ENCODE assay signal across 10 cellular contexts in the genomic region with DNA sequence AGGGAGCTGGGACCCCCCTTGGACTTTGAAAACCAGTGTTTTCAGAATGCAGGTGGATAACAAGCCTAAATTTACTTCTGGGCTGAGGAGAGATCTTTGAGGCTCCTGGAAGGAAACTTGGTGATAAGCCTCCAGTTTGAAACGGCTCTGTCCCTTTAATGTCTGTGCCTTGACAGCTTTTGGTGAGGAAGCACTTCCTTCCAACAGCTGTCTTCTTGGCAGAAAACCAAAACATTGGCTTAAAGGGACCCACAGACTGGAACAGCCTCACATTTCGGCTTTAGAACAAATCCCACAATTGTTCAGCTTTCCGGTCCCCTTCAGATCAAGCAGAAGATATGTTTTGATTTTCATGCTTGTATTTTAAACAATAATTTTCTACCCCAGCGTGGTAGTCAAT. TPM values are rescaled to one million over a fixed set of nuclear protein-coding genes. Genes with fewer than 3 reads are reported as not detected.
DNase-seq lines count a peak whose midpoint lies in the region; ATAC-seq and TF ChIP-seq lines count a peak whose summit lies in the region.
"Had no signal": no experiment of that assay in that cellular context is flagged by ENCODE, and none has a peak within 500 bp of the region (broad histone marks: within the 10 kb centered on the region; RNA-seq: fewer than 3 reads in every experiment).

No MANE protein-coding gene starts in this region.

- peak overlapping the region; percentile 65 for H3K4me3 Mint-ChIP-seq in CD8-positive, alpha-beta T cell

- no peak overlapping the region for H3K27ac ChIP-seq in CD8-positive, alpha-beta T cell (ENCODE audit: low read depth, low read length)

- H3K4me1 Mint-ChIP-seq in CD8-positive, alpha-beta T cell (ENCODE audit: low read depth), result peaks cover 30% of the 10 kb centered on the region

- peaks cover 36% of the 10 kb centered on the region for H3K4me1 ChIP-seq in CD8-positive, alpha-beta T cell (ENCODE audit: insufficient read depth, low read length)
- no peaks in the 10 kb centered on the region for H3K4me1 ChIP-seq in endocrine pancreas (ENCODE audit: control insufficient read depth, insufficient read depth, low read length)
- H3K4me1 ChIP-seq in mucosa of stomach (ENCODE audit: control insufficient read depth, insufficient read depth, low read length), result peaks cover 33% of the 10 kb centered on the region

- POLR2A ChIA-PET in CD8-positive, alpha-beta T cell (lab: Charles Lee), result interaction anchor here (1.6 kb wide), 1 partner anchor 21 kb away, joined by 5 read pairs; no protein-coding TSS in a partner anchor

- intact Hi-C loops in CD8-positive, alpha-beta T cell (cut with DNase I, micrococcal nuclease), result loop anchor here in 1 of 2 experiments (5.0 kb wide), 1 partner anchor 338 kb away; no protein-coding TSS in a partner anchor

- TF ChIP-seq CTCF in CD8-positive, alpha-beta T cell (IDR thresholded peaks at IDR 0.05), result no peak

- CTCF ChIA-PET in CD8-positive, alpha-beta T cell (lab: Charles Lee), result interaction anchor here (0.6 kb wide), 1 partner anchor 240 kb away, joined by 3 read pairs; no protein-coding TSS in a partner anchor

- no peaks in the 10 kb centered on the region for H3K36me3 ChIP-seq in CD8-positive, alpha-beta T cell (ENCODE audit: insufficient read depth, low read length)
- H3K36me3 ChIP-seq in endocrine pancreas (ENCODE audit: control insufficient read depth, insufficient read depth, low read length) (no peaks in the 10 kb centered on the region), mucosa of stomach (ENCODE audit: control insufficient read depth, insufficient read depth, low read length) (no peaks in the 10 kb centered on the region)

- H3K27ac Mint-ChIP-seq in CD8-positive, alpha-beta T cell, result no peak overlapping the region

- no peak overlapping the region for H3K4me3 ChIP-seq in CD8-positive, alpha-beta T cell (ENCODE audit: low read depth, low read length)
- H3K4me3 ChIP-seq in endocrine pancreas (ENCODE audit: control insufficient read depth, insufficient read depth, low read length) (peak overlapping the region; percentile 22), mucosa of stomach (ENCODE audit: low read length) (peak overlapping the region; percentile 23)

- no peaks in the 10 kb centered on the region for H3K9me3 ChIP-seq in CD8-positive, alpha-beta T cell (ENCODE audit: low read length)
- H3K9me3 ChIP-seq in endocrine pancreas (ENCODE audit: control insufficient read depth, low read length), result no peaks in the 10 kb centered on the region
- no peaks in the 10 kb centered on the region for H3K9me3 ChIP-seq in mucosa of stomach (ENCODE audit: control insufficient read depth, low read length)

- no peaks in the 10 kb centered on the region for H3K36me3 Mint-ChIP-seq in CD8-positive, alpha-beta T cell

- H3K9ac ChIP-seq in endocrine pancreas (ENCODE audit: control insufficient read depth, insufficient read depth, low read length), result no peak overlapping the region
- no peak overlapping the region for H3K9ac ChIP-seq in mucosa of stomach (ENCODE audit: low read length)

- H3K27me3 Mint-ChIP-seq in CD8-positive, alpha-beta T cell (ENCODE audit: low read depth), result peaks cover 24% of the 10 kb centered on the region

- no peaks in the 10 kb centered on the region for H3K9me3 Mint-ChIP-seq in CD8-positive, alpha-beta T cell

- ATAC-seq in CD8-positive, alpha-beta T cell, result no peak
- ATAC-seq in GM21360 (IDR thresholded peaks at IDR 0.05; ENCODE audit: unreplicated experiment), result no peak

- peaks cover 3% of the 10 kb centered on the region for H3K27me3 ChIP-seq in CD8-positive, alpha-beta T cell (ENCODE audit: insufficient read depth, low read length)
- no peaks in the 10 kb centered on the region for H3K27me3 ChIP-seq in endocrine pancreas (ENCODE audit: control insufficient read depth, insufficient read depth, low read length)
- peaks cover 17% of the 10 kb centered on the region for H3K27me3 ChIP-seq in mucosa of stomach (ENCODE audit: control insufficient read depth, insufficient read depth, low read length)

- no peak for DNase-seq in CD8-positive, alpha-beta T cell
- DNase-seq in NCI-H1105 treated with DMSO at 0.1 percent for 48 hours (lab: John Stamatoyannopoulos, UW), result peak; percentile 61
- DNase-seq in T-helper 2 cell, result no peak
- no peak for DNase-seq in T-helper 9 cell
- no peak for DNase-seq in A172 (ENCODE audit: low spot score)
- DNase-seq: activated CD4-positive, alpha-beta T cell treated with anti-CD3 and anti-CD28 coated beads, Interleukin-2, amount 50 U/mL, for 1 hour; EL had no signal

RNA-seq across cellular contexts. Expression of a gene that starts 3.6 kb away (rescaled TPM):
- not detected for total RNA-seq in CD8-positive, alpha-beta T cell
- not detected in 2 replicates for total RNA-seq in A172 (2014; rRNA removed; shearing (Covaris generic))
